In the genomic region with DNA sequence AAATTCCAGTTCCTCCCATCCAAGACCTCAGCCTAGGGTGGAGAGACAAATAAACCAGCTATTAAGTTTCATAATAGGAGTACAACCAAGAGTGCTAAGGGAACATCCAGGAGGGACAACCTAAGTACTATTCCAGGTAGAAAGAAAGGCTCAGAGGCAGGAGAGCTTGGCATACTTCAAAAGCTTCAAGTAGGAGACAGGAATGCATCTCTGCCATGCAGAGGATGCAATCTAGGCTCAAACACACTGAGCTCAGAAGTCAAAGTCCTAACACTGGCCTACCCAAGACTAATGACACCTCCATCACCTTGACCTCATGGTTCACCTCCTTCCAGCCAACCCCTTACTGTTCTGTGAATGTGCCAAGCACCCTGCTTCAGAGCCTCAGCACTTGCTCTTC, we compare ENCODE assay signal across 17 cellular contexts. TPM values are rescaled to one million over a fixed set of nuclear protein-coding genes. Genes with fewer than 3 reads are reported as not detected.
DNase-seq lines count a peak whose midpoint lies in the region; ATAC-seq, FAIRE-seq and TF ChIP-seq lines count a peak whose summit lies in the region.
"Had no signal": no experiment of that assay in that cellular context is flagged by ENCODE, and none has a peak within 500 bp of the region (broad histone marks: within the 10 kb centered on the region; RNA-seq: fewer than 3 reads in every experiment).

No MANE protein-coding gene starts in this region.

- no peak for TF ChIP-seq RAD21 in A549 (conservative IDR thresholded peaks at IDR 0.05 in 1 of 2, IDR thresholded peaks at IDR 0.05 in 1 of 2)

- FAIRE-seq in A549 (lab: Jason Lieb, UNC) = no peak
- FAIRE-seq: A204.1, K562 had no signal

- H3K9ac ChIP-seq in SK-N-MC (ENCODE audit: insufficient read length) = no peak overlapping the region

- BruUV-seq in OCI-LY7 (replicated peaks; lab: Mats Ljungman, UMichigan) = no TSS peak

- POLR2A ChIA-PET in A549 (lab: Yijun Ruan, JAX) (no interaction called here), HEK293T (lab: Yijun Ruan, JAX) (interaction anchor here (1.2 kb wide), 1 partner anchor 8 kb away, joined by 4 read pairs; the partner anchor contains the start of gene WDFY3), OCI-LY7 (lab: Charles Lee) (no interaction called here)

- peaks cover 7% of the 10 kb centered on the region for H3K36me3 Mint-ChIP-seq in nephron (ENCODE audit: low read depth)
- H3K36me3 Mint-ChIP-seq: CD4-positive, alpha-beta memory T cell had no signal

- no peaks in the 10 kb centered on the region for H3K9me3 ChIP-seq in A549
- H3K9me3 ChIP-seq in SK-N-MC (ENCODE audit: low read depth, low read length) = no peaks in the 10 kb centered on the region
- H3K9me3 ChIP-seq in OCI-LY7 (ENCODE audit: low read length) = no peaks in the 10 kb centered on the region
- H3K9me3 ChIP-seq: HAP-1 had no signal

- H3K27ac ChIP-seq in A549 (peak overlapping the region in 1 of 2 experiments; percentile 11; a peak in 1 of 6 replicates), SK-N-MC (peak overlapping the region; percentile 84), OCI-LY7 (ENCODE audit: low read depth, low read length, poor library complexity, severe bottlenecking) (no peak overlapping the region)

- H4K20me1 ChIP-seq in OCI-LY7 (ENCODE audit: insufficient read depth, low read length) = no peaks in the 10 kb centered on the region

- intact Hi-C loops in OCI-LY7 (cut with micrococcal nuclease; ENCODE audit: unreplicated experiment) = no loop called here

- CTCF ChIA-PET in A549 (lab: Yijun Ruan, JAX) (interaction anchor here (1.0 to 1.4 kb wide), 2 partner anchors 9 to 13 kb away, joined by 3 to 4 read pairs; no protein-coding TSS in a partner anchor), HEK293T (lab: Yijun Ruan, JAX) (interaction anchor here (0.6 kb wide), 1 partner anchor 72 kb away, joined by 3 read pairs; no protein-coding TSS in a partner anchor), OCI-LY7 (lab: Charles Lee; ENCODE audit: unreplicated experiment) (no interaction called here)

- H3K9me3 Mint-ChIP-seq in nephron = no peaks in the 10 kb centered on the region

- H3K79me2 ChIP-seq in OCI-LY7 (ENCODE audit: insufficient read depth, low read depth, low read length) = no peaks in the 10 kb centered on the region

- no peak overlapping the region for H3K4me3 Mint-ChIP-seq in nephron
- H3K4me3 Mint-ChIP-seq: CD4-positive, alpha-beta memory T cell had no signal

- TF ChIP-seq CTCF in A549 (IDR thresholded peaks at IDR 0.05) = no peak
- TF ChIP-seq CTCF in epithelial cell of proximal tubule (conservative IDR thresholded peaks at IDR 0.05; ENCODE audit: low read depth, low read length) = no peak
- TF ChIP-seq CTCF in nephron (IDR thresholded peaks at IDR 0.05; ENCODE audit: unreplicated experiment in 3 of 3) = no peak
- no peak for TF ChIP-seq CTCF in OCI-LY7 (conservative IDR thresholded peaks at IDR 0.05; ENCODE audit: low read length)

- TF ChIP-seq POLR2A in A549 (IDR thresholded peaks at IDR 0.05; ENCODE audit: low read length) = no peak

- H2AFZ ChIP-seq in OCI-LY7 (ENCODE audit: low read length) = no peak overlapping the region

- H3K4me1 Mint-ChIP-seq in nephron = peaks cover 47% of the 10 kb centered on the region
- H3K4me1 Mint-ChIP-seq: CD4-positive, alpha-beta memory T cell had no signal

- peaks cover 5% of the 10 kb centered on the region for H3K36me3 ChIP-seq in SK-N-MC (ENCODE audit: insufficient read depth, low read length)
- H3K36me3 ChIP-seq in OCI-LY7 (ENCODE audit: insufficient read depth, low read length) = no peaks in the 10 kb centered on the region
- H3K36me3 ChIP-seq: HAP-1 had no signal

- ATAC-seq in A549 = peak; percentile 13 to 67; a peak in 3 of 6 replicates
- ATAC-seq: K562 had no signal

- DNase-seq in A549 (ENCODE audit: low read depth in 1 of 2, low spot score in 1 of 2) = no peak
- DNase-seq in SK-N-MC (ENCODE audit: low read depth, low spot score) = no peak
- no peak for DNase-seq in epithelial cell of proximal tubule (ENCODE audit: low read depth)
- no peak for DNase-seq in HEK293T (ENCODE audit: extremely low spot score)
- no peak for DNase-seq in NK-92 treated with Interleukin-12 subunit alpha and Interleukin-12 subunit beta, amount 100 ng/mL, for 24 hours (lab: John Stamatoyannopoulos, UW)
- no peak for DNase-seq in OCI-LY7 (ENCODE audit: low spot score)
- DNase-seq: Calu3; CD4-positive, alpha-beta memory T cell; GF-D8; NCI-H1105; NCI-H2081; NCI-H2227 treated with DMSO at 0.1 percent for 48 hours; NCI-H524 had no signal

- H3K4me3 ChIP-seq in A549 (no peak overlapping the region), SK-N-MC (no peak overlapping the region), epithelial cell of proximal tubule (ENCODE audit: low read depth, low read length) (peak overlapping the region; percentile 12), OCI-LY7 (ENCODE audit: low read depth, low read length, poor library complexity, severe bottlenecking) (no peak overlapping the region)
- H3K4me3 ChIP-seq: HAP-1, K562 had no signal

- H3K27me3 Mint-ChIP-seq in nephron (ENCODE audit: low read depth) = no peaks in the 10 kb centered on the region

- no peak for TF ChIP-seq EP300 in A549 (IDR thresholded peaks at IDR 0.05)

- no peaks in the 10 kb centered on the region for H3K9me2 ChIP-seq in OCI-LY7 (ENCODE audit: insufficient read depth, low read length)

- H3K4me2 ChIP-seq in A549 (peak overlapping the region; percentile 61), OCI-LY7 (ENCODE audit: low read length) (no peak overlapping the region)

- H3K27ac Mint-ChIP-seq in nephron = peak overlapping the region; percentile 17 to 83 (median 32)
- H3K27ac Mint-ChIP-seq: CD4-positive, alpha-beta memory T cell had no signal

- peaks cover 52% of the 10 kb centered on the region for H3K4me1 ChIP-seq in A549
- H3K4me1 ChIP-seq in OCI-LY7 (ENCODE audit: insufficient read depth, low read length, poor library complexity, severe bottlenecking) = no peaks in the 10 kb centered on the region

TF ChIP-seq in A549, 52 proteins besides CTCF, POLR2A, EP300 and RAD21 (continues in another document):
- TF ChIP-seq SMC3 (IDR thresholded peaks at IDR 0.05) = no peak
- no peak for TF ChIP-seq ATOH8 (CRISPR knock-in tag; IDR thresholded peaks at IDR 0.05; ENCODE audit: low read depth)
- no peak for TF ChIP-seq ZNF302 (CRISPR knock-in tag; IDR thresholded peaks at IDR 0.05)
- TF ChIP-seq CBX8 (IDR thresholded peaks at IDR 0.05) = no peak
- TF ChIP-seq FOSL2 (IDR thresholded peaks at IDR 0.05) = no peak
- no peak for TF ChIP-seq FOSL2 (CRISPR knock-in tag; IDR thresholded peaks at IDR 0.05)
- TF ChIP-seq, protein P1, sequence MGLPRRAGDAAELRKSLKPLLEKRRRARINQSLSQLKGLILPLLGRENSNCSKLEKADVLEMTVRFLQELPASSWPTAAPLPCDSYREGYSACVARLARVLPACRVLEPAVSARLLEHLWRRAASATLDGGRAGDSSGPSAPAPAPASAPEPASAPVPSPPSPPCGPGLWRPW (IDR thresholded peaks at IDR 0.05) = no peak
- no peak for TF ChIP-seq KDM5A (IDR thresholded peaks at IDR 0.05)
- TF ChIP-seq GATA3 (IDR thresholded peaks at IDR 0.05; ENCODE audit: borderline replicate concordance) = no peak
- TF ChIP-seq HEYL (CRISPR knock-in tag; IDR thresholded peaks at IDR 0.05) = no peak
- TF ChIP-seq MYC (IDR thresholded peaks at IDR 0.05; ENCODE audit: borderline replicate concordance, low read length) = no peak
- no peak for TF ChIP-seq ESRRA (IDR thresholded peaks at IDR 0.05; ENCODE audit: borderline replicate concordance, low read length)
- TF ChIP-seq CHD4 (IDR thresholded peaks at IDR 0.05; ENCODE audit: borderline replicate concordance) = no peak
- TF ChIP-seq CEBPB (IDR thresholded peaks at IDR 0.05) = no peak

TF ChIP-seq in HEK293T, 16 proteins besides CTCF, POLR2A, EP300 and RAD21:
- TF ChIP-seq FOXM1 (IDR thresholded peaks at IDR 0.05; ENCODE audit: borderline replicate concordance) (no peak), SP1 (IDR thresholded peaks at IDR 0.05) (no peak)
- TF ChIP-seq, protein P2, sequence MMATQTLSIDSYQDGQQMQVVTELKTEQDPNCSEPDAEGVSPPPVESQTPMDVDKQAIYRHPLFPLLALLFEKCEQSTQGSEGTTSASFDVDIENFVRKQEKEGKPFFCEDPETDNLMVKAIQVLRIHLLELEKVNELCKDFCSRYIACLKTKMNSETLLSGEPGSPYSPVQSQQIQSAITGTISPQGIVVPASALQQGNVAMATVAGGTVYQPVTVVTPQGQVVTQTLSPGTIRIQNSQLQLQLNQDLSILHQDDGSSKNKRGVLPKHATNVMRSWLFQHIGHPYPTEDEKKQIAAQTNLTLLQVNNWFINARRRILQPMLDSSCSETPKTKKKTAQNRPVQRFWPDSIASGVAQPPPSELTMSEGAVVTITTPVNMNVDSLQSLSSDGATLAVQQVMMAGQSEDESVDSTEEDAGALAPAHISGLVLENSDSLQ (IDR thresholded peaks at IDR 0.05) = no peak

RNA-seq across cellular contexts. Expression of gene WDFY3, which starts 8.1 kb away (rescaled TPM):
- polyA plus RNA-seq in A549 (2011; rRNA removed) (25.1 and 32.4 TPM in 2 replicates), A549 (2017; fragmentation: RNase III; extraction: RNeasy Plus Mini Kit Qiagen cat#74134 plus additional on column Dnase treatment) (6.6 to 7.9 TPM (median 6.6 TPM) in 3 replicates)
- polyA plus RNA-seq in A549 (2012; cell fraction: cytosol; rRNA removed) = 6.1 and 6.9 TPM in 2 replicates
- polyA plus RNA-seq in A549 (2012; cell fraction: nucleus; rRNA removed) = 10.8 and 10.9 TPM in 2 replicates
- polyA minus RNA-seq in A549 (2011; rRNA and poly(A)+ RNA removed) = 117 and 122 TPM in 2 replicates
- total RNA-seq in epithelial cell of proximal tubule (23.6 and 35.1 TPM in 2 replicates), OCI-LY7 (2022) (not detected in 2 replicates)
- total RNA-seq in OCI-LY7 (2014; rRNA removed; shearing (Covaris generic)) = not detected in 2 replicates

Comparison
In these comparisons a context has a peak if more than half of its experiments do, and no peak if none do; other contexts are left out.
1. RNA of gene WDFY3, which starts 8.1 kb away (total RNA-seq): 23.6 to 35.1 TPM in epithelial cell of proximal tubule; not detected in OCI-LY7; every median in the first group is over 10 times any median in the second.